Comparison of ENCODE assay signal across 22 cellular contexts in the genomic region with DNA sequence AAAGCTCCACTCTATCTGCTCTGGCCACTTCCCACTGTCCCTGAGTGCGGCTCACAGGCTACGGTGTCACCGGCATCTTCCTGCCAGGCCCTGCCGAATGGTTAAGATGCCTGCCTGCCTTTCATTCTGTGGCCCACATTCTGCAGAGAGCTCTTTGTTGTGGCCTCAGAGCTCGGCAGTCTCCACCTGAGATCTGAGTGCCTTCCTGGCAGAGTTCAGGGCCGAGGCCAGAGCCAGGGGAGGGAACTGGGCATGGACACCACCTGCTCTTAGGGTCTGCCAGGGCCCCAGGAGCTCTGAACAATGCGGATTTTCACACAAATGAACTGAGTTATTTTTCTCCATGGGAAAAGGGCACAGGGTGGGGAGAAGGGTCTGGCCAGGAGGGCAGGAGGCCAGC.
"Had no signal": no experiment of that assay in that cellular context is flagged by ENCODE, and none has a peak within 500 bp of the region (broad histone marks: within the 10 kb centered on the region; RNA-seq: fewer than 3 reads in every experiment).

No MANE protein-coding gene starts in this region.

- H3K9me3 ChIP-seq: left ventricle myocardium inferior, pancreas, tibial nerve had no signal

- H3K9me3 Mint-ChIP-seq: activated T-helper 2 cell treated with anti-CD3 and anti-CD28 coated beads, Interferon-gamma antibody, Interleukin-2, Interleukin-4, amounts not matched to agents 10 μg/mL and 5 μg/mL and 100 μg/mL, durations not matched to agents 14 hours and 24 hours and 36 hours; brain; mesothelial cell of epicardium; natural killer cell; stimulated activated naive CD8-positive, alpha-beta T cell treated with anti-CD3 and anti-CD28 coated beads, Interleukin-15, amount 100 ng/mL, for 72 hours had no signal

- ATAC-seq: esophagus mucosa; natural killer cell; pancreas; right cardiac atrium; stimulated activated naive CD8-positive, alpha-beta T cell treated with anti-CD3 and anti-CD28 coated beads, Interleukin-15, amount 100 ng/mL, for 72 hours had no signal

- H3K27me3 Mint-ChIP-seq: brain; stimulated activated naive CD8-positive, alpha-beta T cell treated with anti-CD3 and anti-CD28 coated beads, Interleukin-15, amount 100 ng/mL, for 72 hours had no signal

- H3K27me3 ChIP-seq: hepatocyte, pancreas, tibial nerve had no signal

- H2AFZ ChIP-seq: hepatocyte had no signal

- H3K4me3 ChIP-seq: hepatocyte, left ventricle myocardium inferior, pancreas, tibial nerve had no signal

- DNase-seq: activated naive CD4-positive, alpha-beta T cell; activated T-cell treated with anti-CD3 and anti-CD28 coated beads, Interleukin-2, amount 50 U/mL, for 1 hour; aorta; effector memory CD4-positive, alpha-beta T cell; foreskin melanocyte; glutamatergic neuron; left ventricle myocardium inferior; natural killer cell; pancreas; stimulated activated CD4-positive, alpha-beta T cell treated with anti-CD3 and anti-CD28 coated beads, Interleukin-4, amount 100 ng/mL, for 4 hours; stimulated activated naive CD8-positive, alpha-beta T cell treated with anti-CD3 and anti-CD28 coated beads, Interleukin-15, amount 100 ng/mL, for 72 hours; T-helper 1 cell; T-helper 9 cell had no signal

- FAIRE-seq: colon, endothelial cell of umbilical vein, pancreas had no signal

- H3K36me3 Mint-ChIP-seq: mesothelial cell of epicardium, natural killer cell had no signal

- H3K36me3 ChIP-seq: pancreas had no signal

- H3K4me3 Mint-ChIP-seq: brain; mesothelial cell of epicardium; natural killer cell; stimulated activated naive CD8-positive, alpha-beta T cell treated with anti-CD3 and anti-CD28 coated beads, Interleukin-15, amount 100 ng/mL, for 72 hours had no signal

- H3K79me2 ChIP-seq: hepatocyte had no signal

- H3K4me2 ChIP-seq: hepatocyte had no signal

- H3K27ac Mint-ChIP-seq: activated T-helper 2 cell treated with anti-CD3 and anti-CD28 coated beads, Interferon-gamma antibody, Interleukin-2, Interleukin-4, amounts not matched to agents 10 μg/mL and 5 μg/mL and 100 μg/mL, durations not matched to agents 14 hours and 24 hours and 36 hours; mesothelial cell of epicardium; natural killer cell had no signal

- H3K27ac ChIP-seq: hepatocyte, left ventricle myocardium inferior, pancreas, tibial nerve had no signal

- H3K4me1 ChIP-seq: left ventricle myocardium inferior, pancreas, tibial nerve had no signal
